Comparison of ENCODE assay signal across 17 cellular contexts in genomic region chr2:28163627-28164279, GRCh38.
DNase-seq lines count a peak whose midpoint lies in the region; ATAC-seq and TF ChIP-seq lines count a peak whose summit lies in the region.
"Had no signal": no experiment of that assay in that cellular context is flagged by ENCODE, and none has a peak within 500 bp of the region (broad histone marks: within the 10 kb centered on the region; RNA-seq: fewer than 3 reads in every experiment).

No MANE protein-coding gene starts in this region.

- H3K9me3 ChIP-seq in right cardiac atrium (ENCODE audit: control insufficient read depth, low read length): no peaks in the 10 kb centered on the region
- H3K9me3 ChIP-seq: pancreas, thoracic aorta had no signal

- no peaks in the 10 kb centered on the region for H3K36me3 ChIP-seq in rectal smooth muscle tissue (ENCODE audit: control insufficient read depth, insufficient read depth, low read length)
- H3K36me3 ChIP-seq: pancreas, thoracic aorta had no signal

- no peaks in the 10 kb centered on the region for H3K27me3 ChIP-seq in right cardiac atrium (ENCODE audit: control insufficient read depth, insufficient read depth)
- no peaks in the 10 kb centered on the region for H3K27me3 ChIP-seq in rectal smooth muscle tissue (ENCODE audit: control insufficient read depth, insufficient read depth, low read length)
- H3K27me3 ChIP-seq: pancreas had no signal

- peak overlapping the region; percentile 73 for H3K27ac ChIP-seq in right cardiac atrium (ENCODE audit: low read length)
- peak overlapping the region; percentile 72 for H3K27ac ChIP-seq in rectal smooth muscle tissue (ENCODE audit: low read depth, low read length)
- H3K27ac ChIP-seq: pancreas had no signal

- intact Hi-C loops in right cardiac atrium (cut with DNase I): no loop called here

- H3K4me3 ChIP-seq in AG10803 (ENCODE audit: low read length): no peak overlapping the region
- H3K4me3 ChIP-seq in right cardiac atrium (ENCODE audit: low read length): no peak overlapping the region
- peak overlapping the region; percentile 37 for H3K4me3 ChIP-seq in rectal smooth muscle tissue (ENCODE audit: low read length)
- H3K4me3 ChIP-seq: pancreas, thoracic aorta had no signal

- DNase-seq in AG10803 (ENCODE audit: low read depth) (peak; percentile 33), amniotic epithelial cell (ENCODE audit: low read depth) (peak; percentile 25), right cardiac atrium (no peak), midbrain (lab: John Stamatoyannopoulos, UW) (no peak), NCI-H1048 (lab: John Stamatoyannopoulos, UW) (no peak), SIG-M5 (lab: John Stamatoyannopoulos, UW) (no peak), NCI-H2107 treated with DMSO at 0.1 percent for 48 hours (lab: John Stamatoyannopoulos, UW; ENCODE audit: unreplicated experiment) (no peak)
- DNase-seq: activated B cell treated with CpG ODN at 0.5 μM for 24 hours, mesendoderm, NCI-H1436, NCI-H226, pancreas, T-helper 1 cell had no signal

- H3K9ac ChIP-seq in rectal smooth muscle tissue (ENCODE audit: low read length): no peak overlapping the region

- no peak for TF ChIP-seq CTCF in AG10803 (conservative IDR thresholded peaks at IDR 0.05; ENCODE audit: low read length)

- 82% methylated on average over 6 of the region's 6 CpGs for WGBS in right cardiac atrium

- H3K4me1 ChIP-seq in right cardiac atrium (ENCODE audit: control insufficient read depth, insufficient read depth, low read length): peaks cover 16% of the 10 kb centered on the region
- peaks cover 19% of the 10 kb centered on the region for H3K4me1 ChIP-seq in rectal smooth muscle tissue (ENCODE audit: control insufficient read depth, insufficient read depth, low read length)

- peak; percentile 20 to 23 for ATAC-seq in right cardiac atrium
- ATAC-seq: esophagus mucosa, HCT116 had no signal

Comparison
In these comparisons a context has a peak if more than half of its experiments do, and no peak if none do; other contexts are left out.
1. DNase-seq: peak in AG10803 (single experiment) and amniotic epithelial cell (single experiment); none in right cardiac atrium (0 of 3), midbrain (single experiment), NCI-H1048 (single experiment), SIG-M5 (single experiment) and NCI-H2107 treated with DMSO at 0.1 percent for 48 hours (single experiment).